Comparison of ENCODE assay signal across 17 cellular contexts in genomic region chr1:230702934-230703678, GRCh38. TPM values are rescaled to one million over a fixed set of nuclear protein-coding genes. Genes with fewer than 3 reads are reported as not detected.
DNase-seq lines count a peak whose midpoint lies in the region; ATAC-seq and TF ChIP-seq lines count a peak whose summit lies in the region.
"Had no signal": no experiment of that assay in that cellular context is flagged by ENCODE, and none has a peak within 500 bp of the region (broad histone marks: within the 10 kb centered on the region; RNA-seq: fewer than 3 reads in every experiment).

No MANE protein-coding gene starts in this region.

- H3K27ac ChIP-seq in GM23338 (ENCODE audit: low read depth) (no peak overlapping the region), esophagus muscularis mucosa (replicated peaks in 1 of 4) (no peak overlapping the region)
- H3K27ac ChIP-seq: brain microvascular endothelial cell, coronary artery, RWPE1 had no signal

- H3K36me3 ChIP-seq in GM23338 (ENCODE audit: insufficient read depth): no peaks in the 10 kb centered on the region
- H3K36me3 ChIP-seq in esophagus muscularis mucosa: peaks cover 0 to 44% (median 0%) of the 10 kb centered on the region in 4 donors
- H3K36me3 ChIP-seq: brain microvascular endothelial cell had no signal

- WGBS in esophagus muscularis mucosa: 64% methylated on average over 5 of the region's 14 CpGs

- H2AFZ ChIP-seq in GM23338: peak overlapping the region; percentile 63; the same call in 1 of the 2 replicates

- H3K4me2 ChIP-seq in GM23338: no peak overlapping the region

- H3K4me1 ChIP-seq in GM23338 (ENCODE audit: insufficient read depth): no peaks in the 10 kb centered on the region
- H3K4me1 ChIP-seq in esophagus muscularis mucosa: no peaks in the 10 kb centered on the region

- ATAC-seq in GM23338 (peak; percentile 33), GM19035 (IDR thresholded peaks at IDR 0.05; ENCODE audit: unreplicated experiment) (no peak)
- ATAC-seq: SK-N-SH treated with all-trans-retinoic acid at 6 μM for 48 hours had no signal

- no peaks in the 10 kb centered on the region for H3K9me2 ChIP-seq in GM23338 (ENCODE audit: insufficient read depth)

- no peak for TF ChIP-seq EP300 in esophagus muscularis mucosa (IDR thresholded peaks at IDR 0.05)

- TF ChIP-seq CTCF in GM23338 (conservative IDR thresholded peaks at IDR 0.05; ENCODE audit: low read depth in 2 of 2) (no peak), esophagus muscularis mucosa (IDR thresholded peaks at IDR 0.05) (no peak), progenitor cell of endocrine pancreas (IDR thresholded peaks at IDR 0.05; ENCODE audit: unreplicated experiment) (no peak), GM13976 (IDR thresholded peaks at IDR 0.05; ENCODE audit: borderline replicate concordance, control extremely low read depth, extremely low read depth, insufficient read depth, missing control alignments) (no peak)

- in situ Hi-C loops in GM13976 (cut with MboI; ENCODE audit: low sequenced_read_pairs, unreplicated experiment): no loop called here

- H3K27ac Mint-ChIP-seq in GM23338 (no peak overlapping the region), progenitor cell of endocrine pancreas (peak overlapping the region; percentile 71)
- H3K27ac Mint-ChIP-seq: CD4-positive, CD25-positive, alpha-beta regulatory T cell had no signal

- DNase-seq in GM23338 (ENCODE audit: low spot score) (no peak), NCI-H2227 treated with DMSO at 0.1 percent for 48 hours (lab: John Stamatoyannopoulos, UW) (peak; percentile 71), esophagus muscularis mucosa (ENCODE audit: extremely low spot score) (peak; percentile 84), progenitor cell of endocrine pancreas (ENCODE audit: low spot score, unreplicated experiment) (no peak), putamen (ENCODE audit: low spot score) (no peak), GM13976 (ENCODE audit: low spot score) (no peak)
- DNase-seq in activated CD4-positive, alpha-beta T cell treated with anti-CD3 and anti-CD28 coated beads, Interleukin-2, amount 50 U/mL, for 48 hours: no peak
- DNase-seq: brain microvascular endothelial cell; CD4-positive, CD25-positive, alpha-beta regulatory T cell; DMS79; naive B cell; NCI-H1105; posterior cingulate gyrus had no signal

- H3K4me3 Mint-ChIP-seq in GM23338 (no peak overlapping the region), progenitor cell of endocrine pancreas (ENCODE audit: low read depth) (no peak overlapping the region)
- H3K4me3 Mint-ChIP-seq: CD4-positive, CD25-positive, alpha-beta regulatory T cell; naive B cell had no signal

- intact Hi-C loops in esophagus muscularis mucosa (cut with DNase I): no loop called here

- TF ChIP-seq POLR2A in esophagus muscularis mucosa (IDR thresholded peaks at IDR 0.05; ENCODE audit: low read depth): no peak

- H4K20me1 ChIP-seq in GM23338 (replicated peaks; ENCODE audit: insufficient read depth): no peaks in the 10 kb centered on the region

- no peaks in the 10 kb centered on the region for H3K9me3 Mint-ChIP-seq in GM23338
- no peaks in the 10 kb centered on the region for H3K9me3 Mint-ChIP-seq in progenitor cell of endocrine pancreas (ENCODE audit: low read depth)

- H3K4me1 Mint-ChIP-seq in GM23338 (peaks cover 7% of the 10 kb centered on the region), progenitor cell of endocrine pancreas (ENCODE audit: low read depth) (peaks cover 10% of the 10 kb centered on the region)

- H3K27me3 Mint-ChIP-seq in GM23338 (ENCODE audit: insufficient read depth, low read depth, poor library complexity) (peaks cover 8% of the 10 kb centered on the region), progenitor cell of endocrine pancreas (no peaks in the 10 kb centered on the region)
- H3K27me3 Mint-ChIP-seq: CD4-positive, CD25-positive, alpha-beta regulatory T cell had no signal

- no peaks in the 10 kb centered on the region for H3K36me3 Mint-ChIP-seq in GM23338 (ENCODE audit: low read depth)
- peaks cover 2% of the 10 kb centered on the region for H3K36me3 Mint-ChIP-seq in progenitor cell of endocrine pancreas (ENCODE audit: insufficient read depth)
- H3K36me3 Mint-ChIP-seq: CD4-positive, CD25-positive, alpha-beta regulatory T cell; naive B cell had no signal

- H3K4me3 ChIP-seq in GM23338: no peak overlapping the region
- H3K4me3 ChIP-seq in esophagus muscularis mucosa: no peak overlapping the region
- H3K4me3 ChIP-seq: coronary artery had no signal

- H3K79me2 ChIP-seq in GM23338 (replicated peaks; ENCODE audit: insufficient read depth): no peaks in the 10 kb centered on the region

- H3F3A ChIP-seq in GM23338 (replicated peaks; ENCODE audit: low read depth): no peaks in the 10 kb centered on the region

- no peaks in the 10 kb centered on the region for H3K9me3 ChIP-seq in esophagus muscularis mucosa

- H3K27me3 ChIP-seq in GM23338 (ENCODE audit: insufficient read depth): no peaks in the 10 kb centered on the region
- H3K27me3 ChIP-seq in esophagus muscularis mucosa: no peaks in the 10 kb centered on the region
- H3K27me3 ChIP-seq: brain microvascular endothelial cell had no signal

TF ChIP-seq in GM23338, 12 proteins besides CTCF, POLR2A, EP300 and RAD21 (continues in another document):
- TF ChIP-seq NANOG (IDR thresholded peaks at IDR 0.05; ENCODE audit: borderline replicate concordance): no peak
- TF ChIP-seq, protein P1, sequence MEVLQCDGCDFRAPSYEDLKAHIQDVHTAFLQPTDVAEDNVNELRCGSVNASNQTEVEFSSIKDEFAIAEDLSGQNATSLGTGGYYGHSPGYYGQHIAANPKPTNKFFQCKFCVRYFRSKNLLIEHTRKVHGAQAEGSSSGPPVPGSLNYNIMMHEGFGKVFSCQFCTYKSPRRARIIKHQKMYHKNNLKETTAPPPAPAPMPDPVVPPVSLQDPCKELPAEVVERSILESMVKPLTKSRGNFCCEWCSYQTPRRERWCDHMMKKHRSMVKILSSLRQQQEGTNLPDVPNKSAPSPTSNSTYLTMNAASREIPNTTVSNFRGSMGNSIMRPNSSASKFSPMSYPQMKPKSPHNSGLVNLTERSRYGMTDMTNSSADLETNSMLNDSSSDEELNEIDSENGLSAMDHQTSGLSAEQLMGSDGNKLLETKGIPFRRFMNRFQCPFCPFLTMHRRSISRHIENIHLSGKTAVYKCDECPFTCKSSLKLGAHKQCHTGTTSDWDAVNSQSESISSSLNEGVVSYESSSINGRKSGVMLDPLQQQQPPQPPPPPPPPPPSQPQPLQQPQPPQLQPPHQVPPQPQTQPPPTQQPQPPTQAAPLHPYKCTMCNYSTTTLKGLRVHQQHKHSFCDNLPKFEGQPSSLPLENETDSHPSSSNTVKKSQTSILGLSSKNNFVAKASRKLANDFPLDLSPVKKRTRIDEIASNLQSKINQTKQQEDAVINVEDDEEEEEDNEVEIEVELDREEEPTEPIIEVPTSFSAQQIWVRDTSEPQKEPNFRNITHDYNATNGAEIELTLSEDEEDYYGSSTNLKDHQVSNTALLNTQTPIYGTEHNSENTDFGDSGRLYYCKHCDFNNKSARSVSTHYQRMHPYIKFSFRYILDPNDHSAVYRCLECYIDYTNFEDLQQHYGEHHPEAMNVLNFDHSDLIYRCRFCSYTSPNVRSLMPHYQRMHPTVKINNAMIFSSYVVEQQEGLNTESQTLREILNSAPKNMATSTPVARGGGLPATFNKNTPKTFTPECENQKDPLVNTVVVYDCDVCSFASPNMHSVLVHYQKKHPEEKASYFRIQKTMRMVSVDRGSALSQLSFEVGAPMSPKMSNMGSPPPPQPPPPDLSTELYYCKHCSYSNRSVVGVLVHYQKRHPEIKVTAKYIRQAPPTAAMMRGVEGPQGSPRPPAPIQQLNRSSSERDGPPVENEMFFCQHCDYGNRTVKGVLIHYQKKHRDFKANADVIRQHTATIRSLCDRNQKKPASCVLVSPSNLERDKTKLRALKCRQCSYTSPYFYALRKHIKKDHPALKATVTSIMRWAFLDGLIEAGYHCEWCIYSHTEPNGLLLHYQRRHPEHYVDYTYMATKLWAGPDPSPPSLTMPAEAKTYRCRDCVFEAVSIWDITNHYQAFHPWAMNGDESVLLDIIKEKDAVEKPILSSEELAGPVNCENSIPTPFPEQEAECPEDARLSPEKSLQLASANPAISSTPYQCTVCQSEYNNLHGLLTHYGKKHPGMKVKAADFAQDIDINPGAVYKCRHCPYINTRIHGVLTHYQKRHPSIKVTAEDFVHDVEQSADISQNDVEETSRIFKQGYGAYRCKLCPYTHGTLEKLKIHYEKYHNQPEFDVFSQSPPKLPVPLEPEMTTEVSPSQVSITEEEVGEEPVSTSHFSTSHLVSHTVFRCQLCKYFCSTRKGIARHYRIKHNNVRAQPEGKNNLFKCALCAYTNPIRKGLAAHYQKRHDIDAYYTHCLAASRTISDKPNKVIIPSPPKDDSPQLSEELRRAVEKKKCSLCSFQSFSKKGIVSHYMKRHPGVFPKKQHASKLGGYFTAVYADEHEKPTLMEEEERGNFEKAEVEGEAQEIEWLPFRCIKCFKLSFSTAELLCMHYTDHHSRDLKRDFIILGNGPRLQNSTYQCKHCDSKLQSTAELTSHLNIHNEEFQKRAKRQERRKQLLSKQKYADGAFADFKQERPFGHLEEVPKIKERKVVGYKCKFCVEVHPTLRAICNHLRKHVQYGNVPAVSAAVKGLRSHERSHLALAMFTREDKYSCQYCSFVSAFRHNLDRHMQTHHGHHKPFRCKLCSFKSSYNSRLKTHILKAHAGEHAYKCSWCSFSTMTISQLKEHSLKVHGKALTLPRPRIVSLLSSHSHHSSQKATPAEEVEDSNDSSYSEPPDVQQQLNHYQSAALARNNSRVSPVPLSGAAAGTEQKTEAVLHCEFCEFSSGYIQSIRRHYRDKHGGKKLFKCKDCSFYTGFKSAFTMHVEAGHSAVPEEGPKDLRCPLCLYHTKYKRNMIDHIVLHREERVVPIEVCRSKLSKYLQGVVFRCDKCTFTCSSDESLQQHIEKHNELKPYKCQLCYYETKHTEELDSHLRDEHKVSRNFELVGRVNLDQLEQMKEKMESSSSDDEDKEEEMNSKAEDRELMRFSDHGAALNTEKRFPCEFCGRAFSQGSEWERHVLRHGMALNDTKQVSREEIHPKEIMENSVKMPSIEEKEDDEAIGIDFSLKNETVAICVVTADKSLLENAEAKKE (CRISPR knock-in tag; IDR thresholded peaks at IDR 0.05): no peak
- no peak for TF ChIP-seq CREB1 (CRISPR knock-in tag; IDR thresholded peaks at IDR 0.05; ENCODE audit: low read depth)
- no peak for TF ChIP-seq ZNF114 (CRISPR knock-in tag; IDR thresholded peaks at IDR 0.05)

RNA-seq across cellular contexts. Expression of gene AGT, which starts 10.8 kb away (rescaled TPM):
- not detected in 2 replicates for total RNA-seq in GM23338 (2014; rRNA removed; shearing (Covaris generic))
- 0.11 TPM in 1 of 2 replicates, not detected in the other for polyA plus RNA-seq in GM23338 (2016; fragmentation: Nextera tagmentation; extraction: Ambion mirVana)
- total RNA-seq in esophagus muscularis mucosa (10 to 100 TPM in 3 of 4 donors, 1 to 10 TPM in 1; 3.7 to 15.3 (median 12.3) TPM), progenitor cell of endocrine pancreas (12.5 and 13.5 TPM in 2 replicates)
- total RNA-seq: CD4-positive, CD25-positive, alpha-beta regulatory T cell had no signal
- polyA plus RNA-seq: CD4-positive, CD25-positive, alpha-beta regulatory T cell had no signal

RNA-seq across cellular contexts. Expression of gene CAPN9, which starts 44.1 kb away (rescaled TPM):
- 0.07 TPM in 1 of 2 replicates, not detected in the other for total RNA-seq in GM23338 (2014; rRNA removed; shearing (Covaris generic))
- 0.33 TPM in 1 of 2 replicates, not detected in the other for polyA plus RNA-seq in GM23338 (2016; fragmentation: Nextera tagmentation; extraction: Ambion mirVana)
- total RNA-seq in esophagus muscularis mucosa: not detected
- total RNA-seq in progenitor cell of endocrine pancreas: 6.4 and 8.7 TPM in 2 replicates
- total RNA-seq: CD4-positive, CD25-positive, alpha-beta regulatory T cell had no signal
- polyA plus RNA-seq: CD4-positive, CD25-positive, alpha-beta regulatory T cell had no signal

Comparison
In these comparisons a context has a peak if more than half of its experiments do, and no peak if none do; other contexts are left out.
1. DNase-seq: peak in NCI-H2227 treated with DMSO at 0.1 percent for 48 hours (single experiment) and esophagus muscularis mucosa (single experiment); none in GM23338 (single experiment), progenitor cell of endocrine pancreas (single experiment), putamen (single experiment), activated CD4-positive, alpha-beta T cell treated with anti-CD3 and anti-CD28 coated beads, Interleukin-2, amount 50 U/mL, for 48 hours (0 of 2) and GM13976 (single experiment).